16 cellular contexts compared by ENCODE assay signal in genomic region chr15:49152552-49153337, GRCh38. TPM values are rescaled to one million over a fixed set of nuclear protein-coding genes. Genes with fewer than 3 reads are reported as not detected.
DNase-seq lines count a peak whose midpoint lies in the region; ATAC-seq and TF ChIP-seq lines count a peak whose summit lies in the region.
"Had no signal": no experiment of that assay in that cellular context is flagged by ENCODE, and none has a peak within 500 bp of the region (broad histone marks: within the 10 kb centered on the region; RNA-seq: fewer than 3 reads in every experiment).

No MANE protein-coding gene starts in this region.

- H4K91ac ChIP-seq in H9 (ENCODE audit: insufficient read length, low read depth, low read length): no peak overlapping the region

- H3K9ac ChIP-seq in H9 (ENCODE audit: extremely low read depth, insufficient read length, low read length) (no peak overlapping the region), mesendoderm (ENCODE audit: low read length) (no peak overlapping the region)

- H2BK12ac ChIP-seq in H9 (ENCODE audit: insufficient read length, low read depth, low read length): no peak overlapping the region

- H3K4me1 Mint-ChIP-seq in CD4-positive, alpha-beta T cell (ENCODE audit: low read depth): peaks cover 80% of the 10 kb centered on the region
- H3K4me1 Mint-ChIP-seq in H9: peaks cover 30 to 34% of the 10 kb centered on the region in 2 experiments
- H3K4me1 Mint-ChIP-seq in activated T-helper 1 cell treated with anti-CD3 and anti-CD28 coated beads, Interleukin-12 subunit alpha, Interleukin-12 subunit beta, Interleukin-2, Interleukin-4 antibody, amounts not matched to agents 30 ng/mL and 10 ng/mL and 1 ng/mL, durations not matched to agents 14 hours and 24 hours and 36 hours (ENCODE audit: low read depth): peaks cover 49% of the 10 kb centered on the region

- intact Hi-C loops in CD4-positive, alpha-beta T cell (cut with DNase I, micrococcal nuclease): loop anchor here in 1 of 2 experiments (5.0 kb wide), 1 partner anchor 1270 kb away; the partner anchor contains the start of gene USP8
- intact Hi-C loops in activated T-helper 1 cell treated with anti-CD3 and anti-CD28 coated beads, Interleukin-12 subunit alpha, Interleukin-12 subunit beta, Interleukin-2, Interleukin-4 antibody, amounts not matched to agents 30 ng/mL and 10 ng/mL and 1 ng/mL, durations not matched to agents 14 hours and 24 hours and 36 hours (cut with micrococcal nuclease): loop anchor here (10.0 kb wide), 2 partner anchors 912 to 1272 kb away; partner anchors contain the start of gene USP8

- H2BK5ac ChIP-seq in H9 (ENCODE audit: insufficient read length, low read length): no peak overlapping the region
- H2BK5ac ChIP-seq in mesendoderm (ENCODE audit: low read length): no peak overlapping the region

- H2BK15ac ChIP-seq in H9 (ENCODE audit: low read depth, low read length): no peak overlapping the region
- H2BK15ac ChIP-seq in mesendoderm (replicated peaks; ENCODE audit: low read depth): no peak overlapping the region

- CTCF ChIA-PET in CD4-positive, alpha-beta T cell (lab: Charles Lee): no interaction called here

- no peaks in the 10 kb centered on the region for H3K9me3 Mint-ChIP-seq in CD4-positive, alpha-beta T cell
- H3K9me3 Mint-ChIP-seq in H9: no peaks in the 10 kb centered on the region
- H3K9me3 Mint-ChIP-seq in activated T-helper 1 cell treated with anti-CD3 and anti-CD28 coated beads, Interleukin-12 subunit alpha, Interleukin-12 subunit beta, Interleukin-2, Interleukin-4 antibody, amounts not matched to agents 30 ng/mL and 10 ng/mL and 1 ng/mL, durations not matched to agents 14 hours and 24 hours and 36 hours: no peaks in the 10 kb centered on the region

- H3K4me1 ChIP-seq in H9 (ENCODE audit: insufficient read depth, low read length) (no peaks in the 10 kb centered on the region; the same call in 1 of the 2 replicates), mesendoderm (ENCODE audit: control insufficient read depth, low read depth, low read length) (no peaks in the 10 kb centered on the region), osteoblast (ENCODE audit: insufficient read depth, low read length) (peaks cover 27% of the 10 kb centered on the region)

- no peak overlapping the region for H3K27ac ChIP-seq in CD4-positive, alpha-beta T cell (ENCODE audit: low read depth, low read length)
- no peak overlapping the region for H3K27ac ChIP-seq in H9 (ENCODE audit: insufficient read length, low read depth, low read length)
- H3K27ac ChIP-seq in mesendoderm (ENCODE audit: low read depth, low read length): no peak overlapping the region
- no peak overlapping the region for H3K27ac ChIP-seq in osteoblast (ENCODE audit: low read depth, low read length)
- H3K27ac ChIP-seq: neutrophil, skin epidermis, WERI-Rb-1 had no signal

- H3K4me3 Mint-ChIP-seq in CD4-positive, alpha-beta T cell: peak overlapping the region; percentile 85
- peak overlapping the region; percentile 40 to 99; a peak in 2 of 5 replicates for H3K4me3 Mint-ChIP-seq in H9
- peak overlapping the region; percentile 69 for H3K4me3 Mint-ChIP-seq in activated T-helper 1 cell treated with anti-CD3 and anti-CD28 coated beads, Interleukin-12 subunit alpha, Interleukin-12 subunit beta, Interleukin-2, Interleukin-4 antibody, amounts not matched to agents 30 ng/mL and 10 ng/mL and 1 ng/mL, durations not matched to agents 14 hours and 24 hours and 36 hours

- H4K5ac ChIP-seq in H9 (ENCODE audit: insufficient read length, low read depth, low read length): no peak overlapping the region
- H4K5ac ChIP-seq in mesendoderm (ENCODE audit: low read length): no peak overlapping the region

- H3K4me3 ChIP-seq in mesendoderm (ENCODE audit: low read length): no peak overlapping the region
- H3K4me3 ChIP-seq in osteoblast (ENCODE audit: insufficient read depth, low read length): no peak overlapping the region
- H3K4me3 ChIP-seq: skin epidermis had no signal

- H3K79me1 ChIP-seq in H9 (ENCODE audit: insufficient read depth, low read depth, low read length, poor library complexity, severe bottlenecking): no peaks in the 10 kb centered on the region
- peaks cover 1% of the 10 kb centered on the region for H3K79me1 ChIP-seq in mesendoderm (ENCODE audit: low read length)

- H3K27me3 ChIP-seq in CD4-positive, alpha-beta T cell (ENCODE audit: control insufficient read depth, insufficient read depth, low read length): no peaks in the 10 kb centered on the region
- no peaks in the 10 kb centered on the region for H3K27me3 ChIP-seq in H9 (ENCODE audit: insufficient read depth, low read length)
- no peaks in the 10 kb centered on the region for H3K27me3 ChIP-seq in mesendoderm (ENCODE audit: insufficient read depth, low read length, poor library complexity)
- H3K27me3 ChIP-seq in osteoblast (ENCODE audit: insufficient read depth, low read length): no peaks in the 10 kb centered on the region
- H3K27me3 ChIP-seq: neutrophil had no signal

- no peaks in the 10 kb centered on the region for H3K36me3 ChIP-seq in mesendoderm (ENCODE audit: control insufficient read depth, insufficient read depth, low read length)
- H3K36me3 ChIP-seq in osteoblast (ENCODE audit: insufficient read depth, low read length): no peaks in the 10 kb centered on the region
- H3K36me3 ChIP-seq: neutrophil, WERI-Rb-1 had no signal

- H3K23ac ChIP-seq in H9 (ENCODE audit: insufficient read length, low read depth, low read length) (no peak overlapping the region), mesendoderm (ENCODE audit: low read length) (no peak overlapping the region)

- TF ChIP-seq CTCF in CD4-positive, alpha-beta T cell (IDR thresholded peaks at IDR 0.05): no peak
- TF ChIP-seq CTCF in H9 (conservative IDR thresholded peaks at IDR 0.05): no peak
- no peak for TF ChIP-seq CTCF in osteoblast (IDR thresholded peaks at IDR 0.05; ENCODE audit: extremely low read depth, low read depth, low read length)

- H3K36me3 Mint-ChIP-seq in CD4-positive, alpha-beta T cell (ENCODE audit: low read depth): peaks cover 27% of the 10 kb centered on the region
- peaks cover 0 to 3% (median 0%) of the 10 kb centered on the region in 3 experiments; a peak in 1 of 7 replicates for H3K36me3 Mint-ChIP-seq in H9 (ENCODE audit: insufficient read depth in 1 of 3, low read depth in 3 of 3)
- H3K36me3 Mint-ChIP-seq in activated T-helper 1 cell treated with anti-CD3 and anti-CD28 coated beads, Interleukin-12 subunit alpha, Interleukin-12 subunit beta, Interleukin-2, Interleukin-4 antibody, amounts not matched to agents 30 ng/mL and 10 ng/mL and 1 ng/mL, durations not matched to agents 14 hours and 24 hours and 36 hours (ENCODE audit: low read depth): peaks cover 13% of the 10 kb centered on the region

- H3K18ac ChIP-seq in H9 (ENCODE audit: insufficient read length, low read depth, low read length) (no peak overlapping the region), mesendoderm (ENCODE audit: low read length) (no peak overlapping the region)

- peaks cover 2% of the 10 kb centered on the region for H3K23me2 ChIP-seq in H9 (ENCODE audit: insufficient read length, low read depth, low read length, poor library complexity, severe bottlenecking)

- H2AFZ ChIP-seq in H9 (ENCODE audit: low read length) (no peak overlapping the region), osteoblast (ENCODE audit: low read length) (no peak overlapping the region)

- H2BK20ac ChIP-seq in H9 (ENCODE audit: low read depth, low read length, poor library complexity, severe bottlenecking): no peak overlapping the region

- H3T11ph ChIP-seq in H9 (ENCODE audit: low read length): no peak overlapping the region

- no peak overlapping the region for H2BK120ac ChIP-seq in H9 (ENCODE audit: low read depth, low read length, poor library complexity, severe bottlenecking)
- H2BK120ac ChIP-seq in mesendoderm (ENCODE audit: low read depth, low read length): no peak overlapping the region

- no peak overlapping the region for H3K14ac ChIP-seq in H9 (ENCODE audit: insufficient read depth, low read length)

- H3K4me2 ChIP-seq in H9 (ENCODE audit: insufficient read depth, insufficient read length, low read length): no peak overlapping the region
- H3K4me2 ChIP-seq in mesendoderm (ENCODE audit: low read length): no peak overlapping the region
- H3K4me2 ChIP-seq in osteoblast (ENCODE audit: insufficient read depth, low read length): no peak overlapping the region

- POLR2A ChIA-PET in CD4-positive, alpha-beta T cell (lab: Charles Lee): interaction anchor here (0.9 kb wide), 1 partner anchor 17 kb away, joined by 5 read pairs; the partner anchor contains the start of gene GALK2

- H4K8ac ChIP-seq in H9 (replicated peaks; ENCODE audit: insufficient read length, low read depth, low read length) (no peak overlapping the region), mesendoderm (ENCODE audit: low read depth, low read length) (peak overlapping the region; percentile 56)

- H2AK5ac ChIP-seq in H9 (ENCODE audit: insufficient read length, low read length): no peak overlapping the region
- H2AK5ac ChIP-seq in mesendoderm (ENCODE audit: low read length): no peak overlapping the region

- H3K9me3 ChIP-seq in CD4-positive, alpha-beta T cell (ENCODE audit: control insufficient read depth, low read length): no peaks in the 10 kb centered on the region
- no peaks in the 10 kb centered on the region for H3K9me3 ChIP-seq in H9 (ENCODE audit: control insufficient read depth, low read depth, low read length)
- no peaks in the 10 kb centered on the region for H3K9me3 ChIP-seq in osteoblast (ENCODE audit: low read depth, low read length)
- H3K9me3 ChIP-seq: neutrophil had no signal

- H3K27ac Mint-ChIP-seq in CD4-positive, alpha-beta T cell: no peak overlapping the region
- H3K27ac Mint-ChIP-seq in H9: no peak overlapping the region
- no peak overlapping the region for H3K27ac Mint-ChIP-seq in activated T-helper 1 cell treated with anti-CD3 and anti-CD28 coated beads, Interleukin-12 subunit alpha, Interleukin-12 subunit beta, Interleukin-2, Interleukin-4 antibody, amounts not matched to agents 30 ng/mL and 10 ng/mL and 1 ng/mL, durations not matched to agents 14 hours and 24 hours and 36 hours

- TF ChIP-seq POLR2A in GM18505 (IDR thresholded peaks at IDR 0.05; ENCODE audit: borderline replicate concordance, extremely low read depth, insufficient read depth, insufficient read length): no peak

- H3K79me2 ChIP-seq in H9 (ENCODE audit: insufficient read depth, low read length) (peaks cover 37% of the 10 kb centered on the region), mesendoderm (ENCODE audit: control insufficient read depth, insufficient read depth, low read length) (peaks cover 52% of the 10 kb centered on the region), osteoblast (ENCODE audit: insufficient read depth, low read length) (peaks cover 93% of the 10 kb centered on the region)

- no peak for DNase-seq in CD4-positive, alpha-beta T cell
- DNase-seq in H9 (no peak), mesendoderm (no peak), osteoblast (ENCODE audit: insufficient read length, low spot score, missing footprints) (no peak)
- DNase-seq in activated T-helper 1 cell treated with anti-CD3 and anti-CD28 coated beads, Interleukin-12 subunit alpha, Interleukin-12 subunit beta, Interleukin-2, Interleukin-4 antibody, amounts not matched to agents 30 ng/mL and 10 ng/mL and 1 ng/mL, durations not matched to agents 14 hours and 24 hours and 36 hours (ENCODE audit: low spot score): no peak
- DNase-seq in activated CD4-positive, CD25-positive, alpha-beta regulatory T cell treated with anti-CD3 and anti-CD28 coated beads, Interleukin-2, amount 50 U/mL, for 72 hours: no peak
- DNase-seq: glutamatergic neuron, KBM-7, kidney glomerular epithelial cell, NCI-H2029 treated with DMSO at 0.1 percent for 48 hours, Right ventricle myocardium superior, WERI-Rb-1 had no signal

- H3K4ac ChIP-seq in H9 (ENCODE audit: low read depth, low read length) (no peak overlapping the region), mesendoderm (ENCODE audit: low read depth, low read length) (no peak overlapping the region)

- H3K27me3 Mint-ChIP-seq in CD4-positive, alpha-beta T cell: no peaks in the 10 kb centered on the region
- H3K27me3 Mint-ChIP-seq in H9 (ENCODE audit: low read depth): no peaks in the 10 kb centered on the region
- peaks cover 3% of the 10 kb centered on the region for H3K27me3 Mint-ChIP-seq in activated T-helper 1 cell treated with anti-CD3 and anti-CD28 coated beads, Interleukin-12 subunit alpha, Interleukin-12 subunit beta, Interleukin-2, Interleukin-4 antibody, amounts not matched to agents 30 ng/mL and 10 ng/mL and 1 ng/mL, durations not matched to agents 14 hours and 24 hours and 36 hours (ENCODE audit: insufficient read depth)

- WGBS in H9 (ENCODE audit: extremely low coverage, insufficient read length, low lambda C conversion rate): no CpG with 5 or more reads among the region's 9 CpGs
- WGBS in mesendoderm (ENCODE audit: extremely low coverage, insufficient coverage, low lambda C conversion rate): no CpG with 5 or more reads among the region's 9 CpGs

- H3K56ac ChIP-seq in H9 (ENCODE audit: insufficient read length, low read depth, low read length) (no peak overlapping the region), mesendoderm (ENCODE audit: low read length) (no peak overlapping the region)

- no peak for ATAC-seq in CD4-positive, alpha-beta T cell (ENCODE audit: poor library complexity)
- ATAC-seq in HG02610 (IDR thresholded peaks at IDR 0.05; ENCODE audit: unreplicated experiment): no peak
- no peak for ATAC-seq in GM18505 (IDR thresholded peaks at IDR 0.05; ENCODE audit: unreplicated experiment)

- H4K20me1 ChIP-seq in H9 (ENCODE audit: control insufficient read depth, insufficient read depth, insufficient read length): no peaks in the 10 kb centered on the region
- peaks cover 25% of the 10 kb centered on the region for H4K20me1 ChIP-seq in osteoblast (ENCODE audit: insufficient read depth, low read length)

RNA-seq across cellular contexts. Expression of gene COPS2, which starts 2.7 kb away (rescaled TPM):
- 100 to 1,000 TPM; 131 to 136 TPM for total RNA-seq in CD4-positive, alpha-beta T cell
- total RNA-seq in H9 (2021) (88.3 and 89.5 TPM in 2 replicates), osteoblast (101 and 104 TPM in 2 replicates)
- total RNA-seq in activated T-helper 1 cell treated with anti-CD3 and anti-CD28 coated beads, Interleukin-12 subunit alpha, Interleukin-12 subunit beta, Interleukin-2, Interleukin-4 antibody, amounts not matched to agents 30 ng/mL and 10 ng/mL and 1 ng/mL, durations not matched to agents 14 hours and 24 hours and 36 hours: 99.7 and 105 TPM in 2 replicates
- polyA plus RNA-seq in mesendoderm (2013, experiment 1 of 2): 80.3 TPM
- polyA plus RNA-seq in mesendoderm (2013, experiment 2 of 2): 77.7 TPM

RNA-seq across cellular contexts. Expression of gene GALK2, which starts 17.3 kb away (rescaled TPM):
- total RNA-seq in CD4-positive, alpha-beta T cell: 10 to 100 TPM; 11.5 to 11.9 TPM
- total RNA-seq in H9 (2021): 12.4 and 13.7 TPM in 2 replicates
- total RNA-seq in activated T-helper 1 cell treated with anti-CD3 and anti-CD28 coated beads, Interleukin-12 subunit alpha, Interleukin-12 subunit beta, Interleukin-2, Interleukin-4 antibody, amounts not matched to agents 30 ng/mL and 10 ng/mL and 1 ng/mL, durations not matched to agents 14 hours and 24 hours and 36 hours: 22.3 and 23.5 TPM in 2 replicates
- polyA plus RNA-seq in mesendoderm (2013, experiment 1 of 2): 8.0 TPM
- polyA plus RNA-seq in mesendoderm (2013, experiment 2 of 2): 7.8 TPM
- 44.2 and 53.0 TPM in 2 replicates for total RNA-seq in osteoblast
